In the genomic region with DNA sequence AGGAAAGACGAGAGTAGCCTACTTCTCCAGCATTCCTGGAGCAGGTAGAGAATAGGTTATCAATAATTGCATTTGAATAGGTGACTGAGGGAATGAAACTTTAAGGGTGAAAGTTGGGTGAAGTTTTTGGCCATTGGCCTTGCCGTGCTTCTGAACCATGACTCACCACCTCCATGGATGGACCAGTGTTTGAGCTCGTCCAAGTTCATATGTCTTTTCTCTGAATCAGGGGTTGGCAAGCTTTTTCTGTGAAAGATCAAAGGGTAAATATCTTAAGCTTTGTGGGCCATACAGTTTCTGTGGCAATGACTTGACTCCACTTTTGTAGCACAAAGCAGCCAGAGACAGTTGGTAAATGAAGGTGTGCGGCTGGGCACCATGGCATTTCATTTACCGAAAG, we compare ENCODE assay signal across 21 cellular contexts. TPM values are rescaled to one million over a fixed set of nuclear protein-coding genes. Genes with fewer than 3 reads are reported as not detected.
DNase-seq lines count a peak whose midpoint lies in the region; ATAC-seq lines count a peak whose summit lies in the region.
"Had no signal": no experiment of that assay in that cellular context is flagged by ENCODE, and none has a peak within 500 bp of the region (broad histone marks: within the 10 kb centered on the region; RNA-seq: fewer than 3 reads in every experiment).

No MANE protein-coding gene starts in this region.

- H3K4me3 Mint-ChIP-seq in activated naive CD8-positive, alpha-beta T cell treated with anti-CD3 and anti-CD28 coated beads for 36 hours, result no peak overlapping the region
- H3K4me3 Mint-ChIP-seq: GM23338 had no signal

- H3K27ac Mint-ChIP-seq in activated naive CD8-positive, alpha-beta T cell treated with anti-CD3 and anti-CD28 coated beads for 36 hours, result no peak overlapping the region
- H3K27ac Mint-ChIP-seq: GM23338 had no signal

- no peaks in the 10 kb centered on the region for H3K9me3 Mint-ChIP-seq in activated naive CD8-positive, alpha-beta T cell treated with anti-CD3 and anti-CD28 coated beads for 36 hours
- H3K9me3 Mint-ChIP-seq: GM23338 had no signal

- H3K9me3 ChIP-seq in MG63, result no peaks in the 10 kb centered on the region
- H3K9me3 ChIP-seq: SJSA1 had no signal

- H3K4me3 ChIP-seq in MG63, result no peak overlapping the region
- H3K4me3 ChIP-seq: GM23338, SJSA1 had no signal

- peaks cover 9% of the 10 kb centered on the region for H3K4me1 Mint-ChIP-seq in activated naive CD8-positive, alpha-beta T cell treated with anti-CD3 and anti-CD28 coated beads for 36 hours

- H3K27me3 Mint-ChIP-seq in activated naive CD8-positive, alpha-beta T cell treated with anti-CD3 and anti-CD28 coated beads for 36 hours, result peaks cover 3% of the 10 kb centered on the region

- no peaks in the 10 kb centered on the region for H3K27me3 ChIP-seq in MG63
- H3K27me3 ChIP-seq: SJSA1 had no signal

- ATAC-seq in HG02840 (IDR thresholded peaks at IDR 0.05; ENCODE audit: low FRiP score, unreplicated experiment) (no peak), HG03520 (IDR thresholded peaks at IDR 0.05; ENCODE audit: unreplicated experiment) (no peak)
- ATAC-seq: GM23338, Right ventricle myocardium inferior had no signal

- H3K36me3 ChIP-seq in MG63, result no peaks in the 10 kb centered on the region
- H3K36me3 ChIP-seq: SJSA1 had no signal

- H3K36me3 Mint-ChIP-seq in activated naive CD8-positive, alpha-beta T cell treated with anti-CD3 and anti-CD28 coated beads for 36 hours, result no peaks in the 10 kb centered on the region

- peak; percentile 11 for DNase-seq in EL
- DNase-seq in MG63, result peak; percentile 61
- DNase-seq in fibroblast of gingiva (ENCODE audit: low read depth), result peak; percentile 29
- DNase-seq in kidney tubule cell (ENCODE audit: low spot score), result peak; percentile 12
- DNase-seq in DMS53 (lab: John Stamatoyannopoulos, UW), result no peak
- DNase-seq in activated naive CD8-positive, alpha-beta T cell treated with anti-CD3 and anti-CD28 coated beads for 36 hours, result no peak
- DNase-seq: GF-D8, HCEC 1CT, Karpas-422, NCI-H1417, NCI-H1694 treated with DMSO at 0.1 percent for 48 hours, NCI-H2081 treated with DMSO at 0.1 percent for 48 hours, NCI-H2171 treated with DMSO at 0.1 percent for 48 hours, NCI-H446 treated with DMSO at 0.1 percent for 48 hours, NCI-H526 treated with DMSO at 0.1 percent for 48 hours, OCI-M1 had no signal

RNA-seq across cellular contexts. Expression of a gene that starts 31.8 kb away (rescaled TPM):
- total RNA-seq in MG63 (2014; rRNA removed; shearing (Covaris generic); ENCODE audit: low replicate concordance), result 7.4 and 53.4 TPM in 2 replicates
- total RNA-seq in activated naive CD8-positive, alpha-beta T cell treated with anti-CD3 and anti-CD28 coated beads for 36 hours, result 10 to 100 TPM; 15.8 to 16.1 TPM

Comparison
In these comparisons a context has a peak if more than half of its experiments do, and no peak if none do; other contexts are left out.
1. DNase-seq: peak in EL (single experiment), MG63 (single experiment), fibroblast of gingiva (single experiment) and kidney tubule cell (single experiment); none in DMS53 (single experiment) and activated naive CD8-positive, alpha-beta T cell treated with anti-CD3 and anti-CD28 coated beads for 36 hours (single experiment).